In the genomic region with DNA sequence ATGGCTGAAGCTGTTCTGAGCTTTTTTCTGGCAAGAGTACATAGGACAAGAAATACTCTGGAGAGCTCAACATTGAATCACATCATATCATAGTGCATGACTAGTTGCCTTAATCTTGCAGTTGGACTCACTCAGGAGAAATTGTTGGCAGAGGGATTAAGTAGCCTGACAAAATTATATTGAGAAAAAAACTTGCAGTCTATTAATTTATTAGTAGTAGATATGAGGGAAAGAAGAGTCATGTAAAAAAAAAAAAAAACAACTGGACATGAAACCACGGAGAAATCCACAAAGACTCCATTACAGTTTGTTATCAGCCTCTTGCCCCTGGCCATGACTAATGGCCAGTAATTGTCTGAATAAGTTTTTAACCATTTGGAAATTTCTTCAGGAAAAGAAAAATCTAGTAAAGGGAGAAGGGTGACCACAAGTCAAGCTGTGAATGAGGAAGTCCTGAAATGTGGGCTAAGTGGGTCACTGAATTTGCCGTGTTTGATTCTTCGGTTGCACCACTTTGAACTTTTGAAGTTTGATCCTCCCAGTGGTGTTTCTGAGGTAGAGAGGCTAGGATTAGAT, we compare ENCODE assay signal across 11 cellular contexts. TPM values are rescaled to one million over a fixed set of nuclear protein-coding genes. Genes with fewer than 3 reads are reported as not detected.
DNase-seq lines count a peak whose midpoint lies in the region; ATAC-seq, FAIRE-seq and TF ChIP-seq lines count a peak whose summit lies in the region.
"Had no signal": no experiment of that assay in that cellular context is flagged by ENCODE, and none has a peak within 500 bp of the region (broad histone marks: within the 10 kb centered on the region; RNA-seq: fewer than 3 reads in every experiment).

No MANE protein-coding gene starts in this region.

- H3K36me3 Mint-ChIP-seq in astrocyte (ENCODE audit: low read depth, unreplicated experiment), result no peaks in the 10 kb centered on the region

- H2AFZ ChIP-seq in astrocyte (ENCODE audit: low read depth, low read length) (no peak overlapping the region), mesenchymal stem cell (ENCODE audit: low read depth, low read length) (no peak overlapping the region)

- H3K18ac ChIP-seq in mesenchymal stem cell (ENCODE audit: low read depth in 1 of 2, low read length in 2 of 2), result no peak overlapping the region

- H3K27me3 Mint-ChIP-seq in astrocyte (ENCODE audit: low read depth, unreplicated experiment), result no peaks in the 10 kb centered on the region

- H3K14ac ChIP-seq in mesenchymal stem cell (ENCODE audit: low read length in 2 of 2), result no peak overlapping the region

- DNase-seq in BJ (ENCODE audit: low read depth) (peak; percentile 51), Kasumi-1 (lab: John Stamatoyannopoulos, UW) (peak; percentile 21 to 28), astrocyte (ENCODE audit: low read depth) (peak; percentile 76), mesenchymal stem cell (no peak), tibial nerve (ENCODE audit: low spot score in 2 of 2) (no peak), NAMALWA (ENCODE audit: low spot score) (no peak)
- no peak for DNase-seq in activated CD4-positive, CD25-positive, alpha-beta regulatory T cell (lab: John Stamatoyannopoulos, UW)
- DNase-seq: activated gamma-delta T cell, mammary epithelial cell had no signal

- peak overlapping the region; percentile 54 for H2AK5ac ChIP-seq in mesenchymal stem cell (ENCODE audit: low read length, severe bottlenecking)

- CTCF ChIA-PET in BJ (lab: Yijun Ruan, JAX), result no interaction called here

- no peak overlapping the region for H3K4ac ChIP-seq in mesenchymal stem cell (ENCODE audit: low read depth in 1 of 2, low read length in 2 of 2)

- no peak for TF ChIP-seq POLR2A in tibial nerve (IDR thresholded peaks at IDR 0.05)

- no peak overlapping the region for H3K23ac ChIP-seq in mesenchymal stem cell (ENCODE audit: low read length in 2 of 2)

- H3K4me1 Mint-ChIP-seq in astrocyte (ENCODE audit: low read depth, unreplicated experiment), result peaks cover 23% of the 10 kb centered on the region

- no peak for TF ChIP-seq CTCF in BJ (IDR thresholded peaks at IDR 0.05; ENCODE audit: insufficient read depth, low read depth, low read length)
- no peak for TF ChIP-seq CTCF in astrocyte (IDR thresholded peaks at IDR 0.05; ENCODE audit: insufficient read depth, low read depth, low read length)
- TF ChIP-seq CTCF in tibial nerve (IDR thresholded peaks at IDR 0.05), result no peak

- H3K4me1 ChIP-seq in astrocyte (ENCODE audit: insufficient read depth, low read length) (peaks cover 15% of the 10 kb centered on the region), mesenchymal stem cell (ENCODE audit: control insufficient read depth, insufficient read depth, low read depth, low read length) (peaks cover 9% of the 10 kb centered on the region), tibial nerve (peaks cover 0 to 37% (median 2%) of the 10 kb centered on the region in 4 donors)

- no peaks in the 10 kb centered on the region for H3K9me3 Mint-ChIP-seq in astrocyte (ENCODE audit: unreplicated experiment)

- POLR2A ChIA-PET in BJ (lab: Charles Lee), result interaction anchor here (0.5 to 0.6 kb wide), 2 partner anchors 10 to 139 kb away, joined by 3 to 8 read pairs; no protein-coding TSS in a partner anchor

- H3K4me2 ChIP-seq in astrocyte (ENCODE audit: low read length) (peak overlapping the region; percentile 70), mesenchymal stem cell (ENCODE audit: low read length, poor library complexity, severe bottlenecking) (no peak overlapping the region)

- no peak for TF ChIP-seq EP300 in tibial nerve (IDR thresholded peaks at IDR 0.05)

- FAIRE-seq in astrocyte (lab: Jason Lieb, UNC), result peak; percentile 76
- FAIRE-seq: urothelium cell line had no signal

- H3K79me2 ChIP-seq in astrocyte (ENCODE audit: insufficient read depth, low read length), result peaks cover 17% of the 10 kb centered on the region

- no peaks in the 10 kb centered on the region for H3K36me3 ChIP-seq in BJ (ENCODE audit: control insufficient read depth, insufficient read depth, low read length)
- H3K36me3 ChIP-seq in astrocyte (ENCODE audit: insufficient read depth, low read length), result no peaks in the 10 kb centered on the region
- peaks cover 0 to 3% of the 10 kb centered on the region in 2 experiments for H3K36me3 ChIP-seq in mesenchymal stem cell (ENCODE audit: control insufficient read depth in 1 of 2, insufficient read depth in 2 of 2, low read depth in 1 of 2, low read length in 2 of 2)
- H3K36me3 ChIP-seq in tibial nerve, result no peaks in the 10 kb centered on the region

- no peak overlapping the region for H2BK15ac ChIP-seq in mesenchymal stem cell (ENCODE audit: low read depth, poor library complexity, severe bottlenecking)

- H3K4me3 ChIP-seq in BJ (ENCODE audit: low read depth, low read length) (no peak overlapping the region), astrocyte (ENCODE audit: insufficient read depth, low read depth, low read length) (peak overlapping the region; percentile 7), mesenchymal stem cell (ENCODE audit: insufficient read depth in 1 of 2, low read depth in 1 of 2, low read length in 2 of 2) (no peak overlapping the region), tibial nerve (no peak overlapping the region)

- H3K27me3 ChIP-seq in BJ (ENCODE audit: control insufficient read depth, insufficient read depth, low read length), result no peaks in the 10 kb centered on the region
- H3K27me3 ChIP-seq in astrocyte (ENCODE audit: insufficient read depth, low read length), result no peaks in the 10 kb centered on the region
- peaks cover 0 to 26% of the 10 kb centered on the region in 2 experiments for H3K27me3 ChIP-seq in mesenchymal stem cell (ENCODE audit: control insufficient read depth in 1 of 2, insufficient read depth in 1 of 2, low read length in 2 of 2)
- peaks cover 0 to 5% of the 10 kb centered on the region in 2 donors for H3K27me3 ChIP-seq in tibial nerve

- H3K79me1 ChIP-seq in mesenchymal stem cell (replicated peaks; ENCODE audit: low read length, poor library complexity, severe bottlenecking), result peaks cover 6% of the 10 kb centered on the region

- no peak overlapping the region for H2BK12ac ChIP-seq in mesenchymal stem cell (ENCODE audit: low read length in 2 of 2)

- no peak for ATAC-seq in GM18907 (IDR thresholded peaks at IDR 0.05; ENCODE audit: unreplicated experiment)

- peak overlapping the region; percentile 58 for H3K27ac ChIP-seq in astrocyte (ENCODE audit: low read depth, low read length)
- H3K27ac ChIP-seq in mesenchymal stem cell (ENCODE audit: low read length, poor library complexity, severe bottlenecking), result no peak overlapping the region
- peak overlapping the region in 2 of 4 donors; percentile 33 to 41 for H3K27ac ChIP-seq in tibial nerve

- no peak overlapping the region for H2BK5ac ChIP-seq in mesenchymal stem cell (ENCODE audit: low read depth, low read length, poor library complexity, severe bottlenecking)

- H3K9ac ChIP-seq in astrocyte (ENCODE audit: low read length), result peak overlapping the region; percentile 35
- H3K9ac ChIP-seq in mesenchymal stem cell (ENCODE audit: low read length), result peak overlapping the region; percentile 37

- no peak overlapping the region for H4K91ac ChIP-seq in mesenchymal stem cell (ENCODE audit: low read length)

- H4K8ac ChIP-seq in mesenchymal stem cell (ENCODE audit: low read length), result no peak overlapping the region

- no peaks in the 10 kb centered on the region for H3K9me3 ChIP-seq in astrocyte (ENCODE audit: insufficient read depth, low read depth, low read length)
- H3K9me3 ChIP-seq in mesenchymal stem cell (ENCODE audit: control insufficient read depth, low read length), result no peaks in the 10 kb centered on the region
- no peaks in the 10 kb centered on the region for H3K9me3 ChIP-seq in tibial nerve

- 71% methylated on average over 1 of the region's 3 CpGs for WGBS in mesenchymal stem cell
- WGBS in tibial nerve, 2 donors, result 51 to 53% methylated on average over 3 of the region's 3 CpGs

- peak overlapping the region; percentile 47 for H3K27ac Mint-ChIP-seq in astrocyte (ENCODE audit: unreplicated experiment)

- no peak overlapping the region for H3K4me3 Mint-ChIP-seq in astrocyte (ENCODE audit: unreplicated experiment)

- peaks cover 4% of the 10 kb centered on the region for H4K20me1 ChIP-seq in astrocyte (ENCODE audit: insufficient read depth, low read length)

- no peak overlapping the region for H2BK120ac ChIP-seq in mesenchymal stem cell (ENCODE audit: low read depth, low read length)

RNA-seq across cellular contexts. Expression of a gene that starts 45.6 kb away (rescaled TPM):
- polyA plus RNA-seq in BJ (2011; rRNA removed), result 1,198 and 1,251 TPM in 2 replicates
- polyA minus RNA-seq in BJ (2011; rRNA and poly(A)+ RNA removed), result 745 and 1,379 TPM in 2 replicates
- total RNA-seq in astrocyte (100 and 115 TPM in 2 replicates), tibial nerve (100 to 1,000 TPM; 246 to 749 (median 333) TPM)
- polyA plus RNA-seq in mesenchymal stem cell (2013, experiment 1 of 2), result 225 TPM
- polyA plus RNA-seq in mesenchymal stem cell (2013, experiment 2 of 2), result 234 TPM

RNA-seq across cellular contexts. Expression of a gene that starts 58.3 kb away (rescaled TPM):
- 15.7 and 17.5 TPM in 2 replicates for polyA plus RNA-seq in BJ (2011; rRNA removed)
- 13.1 and 13.3 TPM in 2 replicates for polyA minus RNA-seq in BJ (2011; rRNA and poly(A)+ RNA removed)
- total RNA-seq in astrocyte (15.0 and 19.4 TPM in 2 replicates), tibial nerve (10 to 100 TPM; 19.7 to 32.7 (median 22.8) TPM)
- 55.4 TPM for polyA plus RNA-seq in mesenchymal stem cell (2013, experiment 1 of 2)
- 50.7 TPM for polyA plus RNA-seq in mesenchymal stem cell (2013, experiment 2 of 2)

Comparison
In these comparisons a context has a peak if more than half of its experiments do, and no peak if none do; other contexts are left out.
1. DNase-seq: peak in BJ (single experiment), Kasumi-1 (2 of 2) and astrocyte (single experiment); none in mesenchymal stem cell (single experiment), tibial nerve (0 of 2), activated CD4-positive, CD25-positive, alpha-beta regulatory T cell (0 of 4) and NAMALWA (single experiment).